Comparison of ENCODE assay signal across 1 cellular context in genomic region chr5:93569295-93570164, GRCh38.
TF ChIP-seq lines count a peak whose summit lies in the region.

No MANE protein-coding gene starts in this region.

TF ChIP-seq in H1, 55 proteins besides CTCF, POLR2A, EP300 and RAD21:
- no peak for TF ChIP-seq KDM5A (IDR thresholded peaks at IDR 0.05; ENCODE audit: low read length)
- TF ChIP-seq SP4 (IDR thresholded peaks at IDR 0.05; ENCODE audit: low read length) = no peak
- TF ChIP-seq KDM4A (IDR thresholded peaks at IDR 0.05; ENCODE audit: low read depth, low read length, severe bottlenecking) = no peak
- TF ChIP-seq NRF1 (IDR thresholded peaks at IDR 0.05; ENCODE audit: low read depth, low read length) = no peak
- TF ChIP-seq SIN3A (conservative IDR thresholded peaks at IDR 0.05 in 1 of 2, IDR thresholded peaks at IDR 0.05 in 1 of 2; ENCODE audit: low read depth in 1 of 2, low read length in 2 of 2) = no peak
- TF ChIP-seq TCF12 (IDR thresholded peaks at IDR 0.05; ENCODE audit: low read depth, low read length) = peak; percentile 83
